Comparison of ENCODE assay signal across 8 cellular contexts in genomic region chr4:119212964-119213606, GRCh38. TPM values are rescaled to one million over a fixed set of nuclear protein-coding genes. Genes with fewer than 3 reads are reported as not detected.
DNase-seq lines count a peak whose midpoint lies in the region; ATAC-seq, FAIRE-seq and TF ChIP-seq lines count a peak whose summit lies in the region.

No MANE protein-coding gene starts in this region.

- 0% methylated on average over 11 of the region's 24 CpGs for WGBS in HepG2 (ENCODE audit: low lambda C conversion rate)

- peak; percentile 80 for FAIRE-seq in HepG2 (lab: Jason Lieb, UNC)

- DNase-seq in AG08396 (ENCODE audit: low spot score), result peak; percentile 87
- DNase-seq in NCI-H510A (lab: John Stamatoyannopoulos, UW), result peak; percentile 54
- DNase-seq in activated CD4-positive, alpha-beta T cell treated with anti-CD3 and anti-CD28 coated beads for 48 hours, result peak; percentile 74
- peak; percentile 35 to 81 (median 72) for DNase-seq in dorsolateral prefrontal cortex
- peak; percentile 88 for DNase-seq in HepG2 (ENCODE audit: low spot score)
- DNase-seq in stimulated activated CD4-positive, alpha-beta T cell treated with anti-CD3 and anti-CD28 coated beads, Interleukin-4, amount 100 ng/mL, for 24 hours, result peak; percentile 62

- peak overlapping the region; percentile 86 for H3K9ac ChIP-seq in HepG2 (ENCODE audit: insufficient read depth, low read depth, low read length)

- peak; percentile 21 to 70; a peak in 2 of 4 replicates for TF ChIP-seq POLR2A in HepG2 (IDR thresholded peaks at IDR 0.05; ENCODE audit: insufficient read depth in 1 of 2, low read depth in 2 of 2, low read length in 2 of 2)

- peaks cover 28% of the 10 kb centered on the region for H3K79me2 ChIP-seq in HepG2 (ENCODE audit: insufficient read depth, low read length)

- in situ Hi-C loops in HepG2 (cut with HindIII; ENCODE audit: extremely low pct_ligation_motif_present, low pct_unique_long_range_greater_than_20kb), result loop anchor here (10.0 kb wide), 1 partner anchor 168 kb away; no protein-coding TSS in a partner anchor

- BruUV-seq in HepG2 (replicated peaks; lab: Mats Ljungman, UMichigan), result TSS peak; percentile 72

- H3K27me3 ChIP-seq in dorsolateral prefrontal cortex (no peaks in the 10 kb centered on the region), HepG2 (ENCODE audit: control insufficient read depth in 1 of 2, insufficient read depth in 2 of 2, low read length in 2 of 2) (no peaks in the 10 kb centered on the region; a peak in 1 of 5 replicates)

- peak overlapping the region in 58 of 59 donors; percentile 43 to 98 (median 88) for H3K27ac ChIP-seq in dorsolateral prefrontal cortex
- peak overlapping the region; percentile 96 for H3K27ac ChIP-seq in HepG2 (ENCODE audit: extremely low read length, insufficient read depth, low read length)

- TF ChIP-seq EP300 in HepG2 (IDR thresholded peaks at IDR 0.05; ENCODE audit: low read depth in 2 of 2, low read length in 2 of 2) (no peak), HepG2 (CRISPR knock-in tag; IDR thresholded peaks at IDR 0.05; ENCODE audit: borderline replicate concordance) (no peak)

- peak; percentile 57 for ATAC-seq in GM18909 (IDR thresholded peaks at IDR 0.05; ENCODE audit: poor library complexity, unreplicated experiment)
- ATAC-seq in HG03159 (IDR thresholded peaks at IDR 0.05; ENCODE audit: unreplicated experiment), result peak; percentile 48
- ATAC-seq in HepG2, result peak; percentile 89

- no peaks in the 10 kb centered on the region for H4K20me1 ChIP-seq in HepG2 (ENCODE audit: insufficient read depth, low read length)

- H2AFZ ChIP-seq in HepG2 (ENCODE audit: low read length), result peak overlapping the region; percentile 71

- intact Hi-C loops in dorsolateral prefrontal cortex (cut with DNase I) (loop anchor here in 1 of 2 donors (10.0 kb wide), 1 partner anchor 72 kb away; no protein-coding TSS in a partner anchor), HepG2 (cut with micrococcal nuclease; ENCODE audit: unreplicated experiment) (loop anchor here (1.0 to 10.0 kb wide), 5 partner anchors 39 to 242 kb away; a partner anchor contains a TSS)

- POLR2A ChIA-PET in HepG2 (lab: Yijun Ruan, JAX), result interaction anchor here (0.7 to 3.1 kb wide), 15 partner anchors 8 to 853 kb away, joined by 3 to 30 read pairs (median 4); partner anchors contain the start of gene MAD2L1

- CTCF ChIA-PET in HepG2 (lab: Yijun Ruan, JAX; ENCODE audit: low intra/inter-chr PET ratio, low total read pairs), result no interaction called here

- no peak for TF ChIP-seq RAD21 in HepG2 (CRISPR knock-in tag; IDR thresholded peaks at IDR 0.05)

- TF ChIP-seq CTCF in dorsolateral prefrontal cortex (IDR thresholded peaks at IDR 0.05 in 54 of 56, conservative IDR thresholded peaks at IDR 0.05 in 2 of 56; ENCODE audit: low read depth in 1 of 56, partially characterized antibody in 56 of 56), result peak in 36 of 56 donors; percentile 1 to 51 (median 32)
- TF ChIP-seq CTCF in HepG2 (CRISPR knock-in tag; IDR thresholded peaks at IDR 0.05), result peak; percentile 79

- peak overlapping the region; percentile 68 for H3K4me2 ChIP-seq in HepG2 (ENCODE audit: low read depth, low read length)

- H3K4me3 ChIP-seq in dorsolateral prefrontal cortex (peak overlapping the region; percentile 57 to 97 (median 84)), HepG2 (replicated peaks in 1 of 3; ENCODE audit: insufficient read depth in 1 of 3, low read depth in 2 of 3, low read length in 3 of 3) (peak overlapping the region; percentile 72 to 84 (median 78))

- peaks cover 19% of the 10 kb centered on the region for H3K4me1 ChIP-seq in HepG2 (ENCODE audit: insufficient read depth, low read length)

- no peaks in the 10 kb centered on the region for H3K9me3 ChIP-seq in HepG2 (ENCODE audit: low read length)

- peaks cover 5 to 11% of the 10 kb centered on the region in 2 experiments for H3K36me3 ChIP-seq in HepG2 (replicated peaks in 1 of 2; ENCODE audit: control insufficient read depth in 1 of 2, insufficient read depth in 2 of 2, low read length in 2 of 2)

TF ChIP-seq in HepG2, 621 proteins besides CTCF, POLR2A, EP300 and RAD21 (continues in another document):
- peak; percentile 3 for TF ChIP-seq YY1 (IDR thresholded peaks at IDR 0.05; ENCODE audit: insufficient read depth, insufficient replicate concordance, low read depth, low read length)
- peak; percentile 70; the same call in 1 of the 2 replicates for TF ChIP-seq AKAP8 (CRISPR knock-in tag; IDR thresholded peaks at IDR 0.05)
- no peak for TF ChIP-seq MED8 (CRISPR knock-in tag; IDR thresholded peaks at IDR 0.05; ENCODE audit: insufficient replicate concordance)
- peak; percentile 70 for TF ChIP-seq NR2C2 (CRISPR knock-in tag; IDR thresholded peaks at IDR 0.05; ENCODE audit: borderline replicate concordance)
- TF ChIP-seq ZNF350 (CRISPR knock-in tag; IDR thresholded peaks at IDR 0.05; ENCODE audit: borderline replicate concordance, low read depth), result peak; percentile 89
- TF ChIP-seq ZNF687 (CRISPR knock-in tag; IDR thresholded peaks at IDR 0.05), result peak; percentile 87
- peak; percentile 79 for TF ChIP-seq ZBTB7B (CRISPR knock-in tag; IDR thresholded peaks at IDR 0.05)
- no peak for TF ChIP-seq ZKSCAN8 (CRISPR knock-in tag; IDR thresholded peaks at IDR 0.05; ENCODE audit: borderline replicate concordance)
- TF ChIP-seq TFE3 (CRISPR knock-in tag; IDR thresholded peaks at IDR 0.05), result no peak
- no peak for TF ChIP-seq PTBP1 (IDR thresholded peaks at IDR 0.05; ENCODE audit: low read depth, low read length, poor library complexity, severe bottlenecking)
- TF ChIP-seq CC2D1A (CRISPR knock-in tag; IDR thresholded peaks at IDR 0.05), result 0 out of 2 replicates have a peak, but pooled peaks have one; percentile 42

RNA-seq across cellular contexts. Expression of gene USP53, which starts 0.6 kb away (rescaled TPM):
- total RNA-seq in dorsolateral prefrontal cortex (10 to 100 TPM; 11.5 to 44.5 (median 20.5) TPM), HepG2 (2016; rRNA removed; fragmentation: Illumina TruSeq; extraction: Trizol) (8.1 and 11.0 TPM in 2 replicates)
- total RNA-seq in HepG2 (2016; cell fraction: cytosol; rRNA removed; fragmentation: Illumina TruSeq; extraction: Trizol; ENCODE audit: low read depth), result 5.4 TPM in 2 replicates
- total RNA-seq in HepG2 (2016; cell fraction: insoluble cytoplasmic fraction; rRNA removed; fragmentation: Illumina TruSeq; extraction: Trizol), result 8.5 and 11.3 TPM in 2 replicates
- total RNA-seq in HepG2 (2016; cell fraction: membrane; rRNA removed; fragmentation: Illumina TruSeq; extraction: Trizol), result 5.1 and 6.2 TPM in 2 replicates
- total RNA-seq in HepG2 (2016; cell fraction: nucleus; rRNA removed; fragmentation: Illumina TruSeq; extraction: Trizol), result 15.7 and 16.5 TPM in 2 replicates
- polyA plus RNA-seq in HepG2 (2011; rRNA removed), result 5.0 and 5.3 TPM in 2 replicates
- polyA plus RNA-seq in HepG2 (2011; cell fraction: cytosol; rRNA removed), result 1.6 and 3.2 TPM in 2 replicates
- polyA plus RNA-seq in HepG2 (2011; cell fraction: nucleus; rRNA removed), result 5.7 and 7.2 TPM in 2 replicates
- 7.1 and 8.2 TPM in 2 replicates for polyA plus RNA-seq in HepG2 (2012)
- 0.27 and 0.62 TPM in 2 replicates for polyA plus RNA-seq in HepG2 (2016; cell fraction: cytosol; fragmentation: Illumina TruSeq; extraction: Trizol; ENCODE audit: low read depth)
- polyA plus RNA-seq in HepG2 (2016; cell fraction: insoluble cytoplasmic fraction; fragmentation: Illumina TruSeq; extraction: Trizol; ENCODE audit: low read depth), result 6.9 and 7.3 TPM in 2 replicates
- polyA plus RNA-seq in HepG2 (2016; cell fraction: membrane; fragmentation: Illumina TruSeq; extraction: Trizol; ENCODE audit: low read depth), result 0.99 and 1.7 TPM in 2 replicates
- polyA plus RNA-seq in HepG2 (2016; cell fraction: nucleus; fragmentation: Illumina TruSeq; extraction: Trizol; ENCODE audit: insufficient read depth, low read depth), result 14.4 and 17.1 TPM in 2 replicates
- polyA minus RNA-seq in HepG2 (2011; rRNA and poly(A)+ RNA removed; ENCODE audit: low replicate concordance), result 5.6 and 6.6 TPM in 2 replicates
- polyA minus RNA-seq in HepG2 (2011; cell fraction: cytosol; rRNA and poly(A)+ RNA removed), result 11.4 and 12.8 TPM in 2 replicates
- polyA minus RNA-seq in HepG2 (2011; cell fraction: nucleus; rRNA and poly(A)+ RNA removed), result 35.3 and 39.8 TPM in 2 replicates

Comparison
In these comparisons a context has a peak if more than half of its experiments do, and no peak if none do; other contexts are left out.
1. Peak in every context shown above with its lines: DNase-seq, ATAC-seq, H3K4me3 ChIP-seq and H3K27ac ChIP-seq.